28 cellular contexts compared by ENCODE assay signal in genomic region chr12:115946092-115946491, GRCh38.
"Had no signal": no experiment of that assay in that cellular context is flagged by ENCODE, and none has a peak within 500 bp of the region (broad histone marks: within the 10 kb centered on the region; RNA-seq: fewer than 3 reads in every experiment).

No MANE protein-coding gene starts in this region.

- FAIRE-seq: endothelial cell of umbilical vein, keratinocyte, small intestine had no signal

- H3K36me3 ChIP-seq: colonic mucosa, neural progenitor cell, right lobe of liver, transverse colon, uterus had no signal

- H3K27ac ChIP-seq: colonic mucosa, esophagus squamous epithelium, neural progenitor cell, parathyroid adenoma, suprapubic skin, transverse colon, uterus had no signal

- DNase-seq: colonic mucosa; effector CD8-positive, alpha-beta T cell; esophagus squamous epithelium; foreskin melanocyte; glutamatergic neuron; hypothalamus; immature natural killer cell; mesendoderm; midbrain; naive thymus-derived CD4-positive, alpha-beta T cell; right lobe of liver; small intestine; stimulated activated CD4-positive, alpha-beta T cell treated with anti-CD3 and anti-CD28 coated beads, Interleukin-15, amount 100 ng/mL, for 24 hours; stimulated activated CD4-positive, alpha-beta T cell treated with anti-CD3 and anti-CD28 coated beads, Interleukin-2, amount 100 ng/mL, for 48 hours; stimulated activated naive CD4-positive, alpha-beta T cell; stimulated activated naive CD8-positive, alpha-beta T cell treated with anti-CD3 and anti-CD28 coated beads, Interleukin-15, amount 100 ng/mL, for 72 hours; transverse colon; upper lobe of right lung; uterus had no signal

- H3K79me2 ChIP-seq: parathyroid adenoma had no signal

- H3K27me3 ChIP-seq: colonic mucosa, esophagus squamous epithelium, neural progenitor cell, right lobe of liver, suprapubic skin, transverse colon, upper lobe of right lung, uterus had no signal

- H3K4me1 ChIP-seq: colonic mucosa, parathyroid adenoma, suprapubic skin, transverse colon, upper lobe of right lung, uterus had no signal

- H3K4me3 ChIP-seq: colonic mucosa, esophagus squamous epithelium, neural progenitor cell, right lobe of liver, suprapubic skin, transverse colon, upper lobe of right lung, uterus had no signal

- ATAC-seq: left lobe of liver; naive thymus-derived CD4-positive, alpha-beta T cell; right lobe of liver; stimulated activated naive CD8-positive, alpha-beta T cell treated with anti-CD3 and anti-CD28 coated beads, Interleukin-15, amount 100 ng/mL, for 72 hours; upper lobe of right lung had no signal

- H3K4me2 ChIP-seq: neural progenitor cell had no signal

- H3K9me3 ChIP-seq: colonic mucosa, esophagus squamous epithelium, right lobe of liver, suprapubic skin, transverse colon, upper lobe of right lung, uterus had no signal

- H3K27ac Mint-ChIP-seq: dendritic cell treated with granulocyte-macrophage colony-stimulating factor and Interleukin-4, amounts not matched to agents 40 ng/mL and 50 ng/mL, for 4 days; immature natural killer cell; naive thymus-derived CD4-positive, alpha-beta T cell; nephron; neural progenitor cell; progenitor cell of endocrine pancreas had no signal

- H2AFZ ChIP-seq: neural progenitor cell, parathyroid adenoma had no signal

- H3K9me3 Mint-ChIP-seq: dendritic cell treated with granulocyte-macrophage colony-stimulating factor and Interleukin-4, amounts not matched to agents 40 ng/mL and 50 ng/mL, for 4 days; neural progenitor cell; stimulated activated naive CD8-positive, alpha-beta T cell treated with anti-CD3 and anti-CD28 coated beads, Interleukin-15, amount 100 ng/mL, for 72 hours had no signal

- H3K9ac ChIP-seq: neural progenitor cell, parathyroid adenoma had no signal

- H3K4me1 Mint-ChIP-seq: immature natural killer cell; nephron; stimulated activated naive CD8-positive, alpha-beta T cell treated with anti-CD3 and anti-CD28 coated beads, Interleukin-15, amount 100 ng/mL, for 72 hours had no signal

- H3K27me3 Mint-ChIP-seq: dendritic cell treated with granulocyte-macrophage colony-stimulating factor and Interleukin-4, amounts not matched to agents 40 ng/mL and 50 ng/mL, for 4 days; stimulated activated naive CD8-positive, alpha-beta T cell treated with anti-CD3 and anti-CD28 coated beads, Interleukin-15, amount 100 ng/mL, for 72 hours had no signal

- H3K4me3 Mint-ChIP-seq: dendritic cell treated with granulocyte-macrophage colony-stimulating factor and Interleukin-4, amounts not matched to agents 40 ng/mL and 50 ng/mL, for 4 days; immature natural killer cell; naive thymus-derived CD4-positive, alpha-beta T cell; nephron; neural progenitor cell; stimulated activated naive CD8-positive, alpha-beta T cell treated with anti-CD3 and anti-CD28 coated beads, Interleukin-15, amount 100 ng/mL, for 72 hours had no signal
